ENCODE assay signal across 10 cellular contexts in genomic region chr14:49960453-49960852, GRCh38.
DNase-seq lines count a peak whose midpoint lies in the region; ATAC-seq, FAIRE-seq and TF ChIP-seq lines count a peak whose summit lies in the region.
"Had no signal": no experiment of that assay in that cellular context is flagged by ENCODE, and none has a peak within 500 bp of the region (broad histone marks: within the 10 kb centered on the region; RNA-seq: fewer than 3 reads in every experiment).

No MANE protein-coding gene starts in this region.

- H3K9ac ChIP-seq in BLaER1 = no peak overlapping the region

- WGBS in esophagus squamous epithelium, 2 donors = 36 to 52% methylated on average over 7 of the region's 7 CpGs

- no peaks in the 10 kb centered on the region for H4K20me1 ChIP-seq in BLaER1

- H3K27me3 ChIP-seq in BLaER1 (no peaks in the 10 kb centered on the region), esophagus squamous epithelium (no peaks in the 10 kb centered on the region)
- H3K27me3 ChIP-seq: foreskin keratinocyte had no signal

- peaks cover 10% of the 10 kb centered on the region; the same call in 1 of the 2 replicates for H3K4me1 ChIP-seq in BLaER1
- peaks cover 11 to 72% (median 39%) of the 10 kb centered on the region in 3 donors for H3K4me1 ChIP-seq in esophagus squamous epithelium

- intact Hi-C loops in esophagus squamous epithelium (cut with DNase I) = loop anchor here (10.0 kb wide), 1 partner anchor 86 kb away; no protein-coding TSS in a partner anchor

- TF ChIP-seq CTCF in esophagus squamous epithelium (IDR thresholded peaks at IDR 0.05) = no peak

- H3K36me3 ChIP-seq in BLaER1 (no peaks in the 10 kb centered on the region), esophagus squamous epithelium (no peaks in the 10 kb centered on the region)

- ATAC-seq in GM21717 (IDR thresholded peaks at IDR 0.05; ENCODE audit: unreplicated experiment) = no peak

- no peak for DNase-seq in GM18507 (ENCODE audit: extremely low spot score, insufficient read length, low read depth)
- DNase-seq in NOMO-1 treated with DMSO at 0.1 percent for 48 hours (lab: John Stamatoyannopoulos, UW; ENCODE audit: unreplicated experiment) = peak; percentile 89
- no peak for DNase-seq in esophagus squamous epithelium (lab: John Stamatoyannopoulos, UW)
- no peak for DNase-seq in GM03348 (ENCODE audit: low spot score)
- no peak for DNase-seq in DMS114 treated with DMSO at 0.1 percent for 48 hours (lab: John Stamatoyannopoulos, UW; ENCODE audit: unreplicated experiment)
- DNase-seq in NCI-H2171 (lab: John Stamatoyannopoulos, UW) = no peak
- DNase-seq: activated T-cell treated with anti-CD3 and anti-CD28 coated beads, Interleukin-2, amount 50 U/mL, for 4 hours; foreskin keratinocyte had no signal

- no peak overlapping the region for H3K4me3 ChIP-seq in BLaER1
- no peak overlapping the region for H3K4me3 ChIP-seq in esophagus squamous epithelium

- H3K27ac ChIP-seq in BLaER1 (no peak overlapping the region), esophagus squamous epithelium (peak overlapping the region; percentile 78 to 91 (median 88))

- H3K4me2 ChIP-seq in BLaER1 = peak overlapping the region; percentile 33

- peak; percentile 5 for FAIRE-seq in GM18507 (lab: Jason Lieb, UNC)

- H3K9me3 ChIP-seq in BLaER1 (no peaks in the 10 kb centered on the region), esophagus squamous epithelium (no peaks in the 10 kb centered on the region)

- no peak for TF ChIP-seq POLR2A in esophagus squamous epithelium (IDR thresholded peaks at IDR 0.05)
